Comparison of ENCODE assay signal across 27 cellular contexts in genomic region chr4:155701827-155702226, GRCh38.
"Had no signal": no experiment of that assay in that cellular context is flagged by ENCODE, and none has a peak within 500 bp of the region (broad histone marks: within the 10 kb centered on the region; RNA-seq: fewer than 3 reads in every experiment).

No MANE protein-coding gene starts in this region.

- H3K4me3 ChIP-seq: stomach, suprapubic skin, testis, thoracic aorta, thyroid gland, tibial artery, tibial nerve, transverse colon, upper lobe of left lung, upper lobe of right lung, uterus, vagina had no signal

- H3K36me3 ChIP-seq: suprapubic skin, thyroid gland, tibial nerve, transverse colon, uterus, vagina had no signal

- H3K9me3 ChIP-seq: suprapubic skin, testis, thyroid gland, transverse colon, upper lobe of right lung, vagina had no signal

- FAIRE-seq: urothelium cell line had no signal

- H3K27ac ChIP-seq: stomach, suprapubic skin, testis, thoracic aorta, thyroid gland, tibial artery, tibial nerve, transverse colon, upper lobe of left lung, upper lobe of right lung, uterus, vagina had no signal

- H3K27me3 ChIP-seq: stomach, suprapubic skin, testis, thyroid gland, tibial artery, tibial nerve, transverse colon, upper lobe of left lung, upper lobe of right lung, uterus, vagina had no signal

- H3K4me1 ChIP-seq: tibial nerve, uterus, vagina had no signal

- ATAC-seq: stimulated activated effector memory CD8-positive, alpha-beta T cell treated with anti-CD3 and anti-CD28 coated beads, Interleukin-12 subunit alpha, Interleukin-12 subunit beta, amount 100 ng/mL, for 72 hours; stimulated activated memory B cell treated with anti-CD40 and anti-IgM and Interleukin-4, amounts not matched to agents 10 μg/mL and 1 μg/mL and 100 μg/mL, for 72 hours; stimulated activated naive B cell treated with anti-CD40 and anti-IgM and Interleukin-4, amounts not matched to agents 10 μg/mL and 1 μg/mL and 100 μg/mL, for 72 hours; stimulated activated naive CD8-positive, alpha-beta T cell treated with anti-CD3 and anti-CD28 coated beads, Interleukin-15, amount 100 ng/mL, for 72 hours; stimulated activated naive CD8-positive, alpha-beta T cell treated with anti-CD3 and anti-CD28 coated beads, Interleukin-15, Interleukin-2, amounts not matched to agents 100 U/mL and 50 U/mL, for 24 hours; upper lobe of right lung had no signal

- DNase-seq: stimulated activated CD4-positive, alpha-beta T cell treated with anti-CD3 and anti-CD28 coated beads, Interleukin-2, amount 100 ng/mL, for 48 hours; stimulated activated CD4-positive, alpha-beta T cell treated with anti-CD3 and anti-CD28 coated beads, Interleukin-4, amount 100 ng/mL, for 1 hour; stimulated activated CD4-positive, alpha-beta T cell treated with anti-CD3 and anti-CD28 coated beads, Interleukin-4, amount 100 ng/mL, for 24 hours; stimulated activated CD4-positive, alpha-beta T cell treated with anti-CD3 and anti-CD28 coated beads, Interleukin-4, amount 100 ng/mL, for 4 hours; stimulated activated CD8-positive, alpha-beta memory T cell treated with anti-CD3 and anti-CD28 coated beads, Interleukin-4, amount 100 ng/mL, for 48 hours; stimulated activated naive B cell treated with anti-CD40 and anti-IgM and Interleukin-4, amounts not matched to agents 10 μg/mL and 1 μg/mL and 100 μg/mL, for 72 hours; stimulated activated naive CD4-positive, alpha-beta T cell; stimulated activated naive CD4-positive, alpha-beta T cell treated with Interleukin-2 at 50 U/mL for 16 hours; stimulated activated naive CD8-positive, alpha-beta T cell treated with anti-CD3 and anti-CD28 coated beads, Interleukin-15, amount 100 ng/mL, for 72 hours; stimulated activated naive CD8-positive, alpha-beta T cell treated with anti-CD3 and anti-CD28 coated beads, Interleukin-15, Interleukin-2, amounts not matched to agents 100 U/mL and 50 U/mL, for 24 hours; stomach; substantia nigra; testis; thyroid gland; tibial artery; transverse colon; trophoblast cell; upper lobe of left lung; upper lobe of right lung; uterus had no signal
